8 cellular contexts compared by ENCODE assay signal in the genomic region with DNA sequence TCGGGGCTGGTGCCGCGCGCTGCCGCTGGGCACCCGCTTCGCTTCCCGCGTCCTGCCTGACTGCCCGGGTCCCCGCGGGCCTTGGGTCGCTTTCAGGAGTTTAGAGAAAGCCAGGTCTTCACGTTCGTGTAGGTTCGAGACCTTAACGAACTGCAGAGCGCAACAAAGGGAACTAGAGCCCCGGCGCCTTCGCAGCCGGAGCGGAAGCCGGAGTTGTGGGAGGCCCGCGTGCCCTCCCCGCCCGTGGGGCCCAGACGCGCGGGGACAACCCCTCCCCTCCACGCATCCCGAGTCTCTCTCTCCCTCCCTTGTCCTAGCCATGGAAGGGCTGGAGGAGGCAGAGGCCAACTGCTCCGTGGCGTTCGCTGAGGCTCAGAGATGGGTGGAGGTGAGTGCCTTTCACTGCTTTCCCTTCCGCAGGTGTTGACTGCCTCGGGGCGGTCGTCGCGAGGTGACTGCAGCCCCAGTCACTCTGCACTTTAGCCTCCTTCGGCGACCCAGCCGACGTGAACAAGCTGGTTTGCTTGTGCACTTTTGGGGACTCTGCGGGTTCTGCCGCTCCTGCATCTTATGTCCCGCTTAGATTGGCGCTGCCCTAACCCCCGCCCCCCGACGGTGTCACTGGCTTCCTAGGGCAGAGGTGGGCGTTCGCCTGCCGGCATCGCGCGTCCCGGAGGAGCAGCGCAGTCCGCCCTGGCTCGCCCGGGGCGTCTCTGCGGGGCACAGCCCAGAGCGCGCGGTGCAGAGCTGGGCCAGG. TPM values are rescaled to one million over a fixed set of nuclear protein-coding genes. Genes with fewer than 3 reads are reported as not detected.
A peak's percentile ranks its signal among the peaks of the same experiment; 100 is the strongest.
DNase-seq lines count a peak whose midpoint lies in the region; ATAC-seq and TF ChIP-seq lines count a peak whose summit lies in the region.

No MANE protein-coding gene starts in this region.

- H3K4me3 ChIP-seq in Peyer's patch (peak overlapping the region; percentile 64 to 77 (median 73)), parathyroid adenoma (ENCODE audit: low read depth, low read length) (peak overlapping the region; percentile 77)

- DNase-seq in AG20443 (ENCODE audit: low spot score) = peak; percentile 67
- peak; percentile 42 to 61 (median 55) for DNase-seq in Peyer's patch
- peak; percentile 26 for DNase-seq in activated gamma-delta T cell (lab: John Stamatoyannopoulos, UW)
- peak; percentile 68 for DNase-seq in Right ventricle myocardium inferior (ENCODE audit: missing footprints)
- no peak for DNase-seq in NCI-H2107 treated with DMSO at 0.1 percent for 48 hours (lab: John Stamatoyannopoulos, UW; ENCODE audit: unreplicated experiment)

- H2AFZ ChIP-seq in parathyroid adenoma = peak overlapping the region; percentile 84

- H3K9me3 ChIP-seq in Peyer's patch = no peaks in the 10 kb centered on the region
- no peaks in the 10 kb centered on the region for H3K9me3 ChIP-seq in parathyroid adenoma (ENCODE audit: control insufficient read depth, low read length)

- TF ChIP-seq CTCF in Peyer's patch (IDR thresholded peaks at IDR 0.05) = no peak
- TF ChIP-seq CTCF in parathyroid adenoma (IDR thresholded peaks at IDR 0.05) = no peak

- TF ChIP-seq POLR2A in Peyer's patch (IDR thresholded peaks at IDR 0.05) = no peak

- H3K4me1 ChIP-seq in Peyer's patch = peaks cover 0 to 19% (median 5%) of the 10 kb centered on the region in 4 donors
- no peaks in the 10 kb centered on the region for H3K4me1 ChIP-seq in parathyroid adenoma

- no peaks in the 10 kb centered on the region for H3K79me2 ChIP-seq in parathyroid adenoma

- no peaks in the 10 kb centered on the region for H3K36me3 ChIP-seq in Peyer's patch
- H3K36me3 ChIP-seq in parathyroid adenoma (ENCODE audit: control insufficient read depth, insufficient read depth, low read length) = no peaks in the 10 kb centered on the region

- no peak overlapping the region for H3K9ac ChIP-seq in parathyroid adenoma

- H3K27ac ChIP-seq in Peyer's patch (peak overlapping the region in 3 of 4 donors; percentile 30 to 79 (median 49)), parathyroid adenoma (no peak overlapping the region)

- no peaks in the 10 kb centered on the region for H3K27me3 ChIP-seq in Peyer's patch
- no peaks in the 10 kb centered on the region for H3K27me3 ChIP-seq in parathyroid adenoma (ENCODE audit: control insufficient read depth, insufficient read depth, low read length)

- peak overlapping the region; percentile 69 for H3K4me2 ChIP-seq in parathyroid adenoma (ENCODE audit: low read length)

- ATAC-seq in GM19025 (IDR thresholded peaks at IDR 0.05; ENCODE audit: low read depth, unreplicated experiment) (peak; percentile 46), HG03139 (IDR thresholded peaks at IDR 0.05; ENCODE audit: unreplicated experiment) (peak; percentile 45), Right ventricle myocardium inferior (peak; percentile 47)

- intact Hi-C loops in Right ventricle myocardium inferior (cut with DNase I) = no loop called here

RNA-seq across cellular contexts. Expression of gene LMO7, which starts 0.4 kb away (rescaled TPM):
- total RNA-seq in Peyer's patch (100 to 1,000 TPM in 3 of 4 donors, 10 to 100 TPM in 1; 74.3 to 365 (median 327) TPM), Right ventricle myocardium inferior (392 TPM)
